ENCODE assay signal across 10 cellular contexts in genomic region chr14:77086017-77086727, GRCh38. TPM values are rescaled to one million over a fixed set of nuclear protein-coding genes. Genes with fewer than 3 reads are reported as not detected.
DNase-seq lines count a peak whose midpoint lies in the region; ATAC-seq and TF ChIP-seq lines count a peak whose summit lies in the region.
"Had no signal": no experiment of that assay in that cellular context is flagged by ENCODE, and none has a peak within 500 bp of the region (broad histone marks: within the 10 kb centered on the region; RNA-seq: fewer than 3 reads in every experiment).

No MANE protein-coding gene starts in this region.

- H3K36me3 Mint-ChIP-seq in activated CD8-positive, alpha-beta T cell treated with anti-CD3 and anti-CD28 coated beads for 36 hours (ENCODE audit: low read depth), result no peaks in the 10 kb centered on the region
- H3K36me3 Mint-ChIP-seq in naive thymus-derived CD4-positive, alpha-beta T cell, result peaks cover 0 to 1% (median under 1%) of the 10 kb centered on the region in 5 donors

- DNase-seq in DMS153 (lab: John Stamatoyannopoulos, UW) (peak; percentile 3), DMS153 treated with DMSO at 0.1 percent for 48 hours (lab: John Stamatoyannopoulos, UW; ENCODE audit: unreplicated experiment) (no peak), HEK293T (ENCODE audit: extremely low spot score) (no peak), anterior cingulate cortex (lab: John Stamatoyannopoulos, UW) (no peak)
- DNase-seq in activated CD8-positive, alpha-beta T cell treated with anti-CD3 and anti-CD28 coated beads for 36 hours, result no peak
- DNase-seq in naive thymus-derived CD4-positive, alpha-beta T cell, result peak in 5 of 9 donors; percentile 25 to 62 (median 41)

- no peak overlapping the region for H3K27ac ChIP-seq in naive thymus-derived CD4-positive, alpha-beta T cell (ENCODE audit: low read depth, low read length)

- ATAC-seq in HG02678 (IDR thresholded peaks at IDR 0.05; ENCODE audit: unreplicated experiment) (peak; percentile 57), GM19351 (IDR thresholded peaks at IDR 0.05; ENCODE audit: unreplicated experiment) (no peak)
- peak; percentile 60 for ATAC-seq in activated CD8-positive, alpha-beta T cell treated with anti-CD3 and anti-CD28 coated beads for 36 hours
- ATAC-seq in naive thymus-derived CD4-positive, alpha-beta T cell, result peak; percentile 94

- H3K36me3 ChIP-seq in naive thymus-derived CD4-positive, alpha-beta T cell (ENCODE audit: control insufficient read depth in 2 of 3, insufficient read depth in 3 of 3, low read length in 3 of 3), result no peaks in the 10 kb centered on the region

- intact Hi-C loops in activated CD8-positive, alpha-beta T cell treated with anti-CD3 and anti-CD28 coated beads for 36 hours (cut with micrococcal nuclease), result no loop called here
- intact Hi-C loops in naive thymus-derived CD4-positive, alpha-beta T cell (cut with micrococcal nuclease), result no loop called here

- H3K9me3 Mint-ChIP-seq in activated CD8-positive, alpha-beta T cell treated with anti-CD3 and anti-CD28 coated beads for 36 hours, result peaks cover 5% of the 10 kb centered on the region
- peaks cover 0 to 14% (median 4%) of the 10 kb centered on the region in 11 donors for H3K9me3 Mint-ChIP-seq in naive thymus-derived CD4-positive, alpha-beta T cell

- TF ChIP-seq CTCF in activated CD8-positive, alpha-beta T cell treated with anti-CD3 and anti-CD28 coated beads for 36 hours (IDR thresholded peaks at IDR 0.05), result no peak

- CTCF ChIA-PET in activated CD8-positive, alpha-beta T cell treated with anti-CD3 and anti-CD28 coated beads for 36 hours (lab: Charles Lee), result interaction anchor here (1.0 to 9.7 kb wide), 10 partner anchors 9 to 316 kb away, joined by 3 to 122 read pairs (median 6); no protein-coding TSS in a partner anchor
- CTCF ChIA-PET in naive thymus-derived CD4-positive, alpha-beta T cell (lab: Charles Lee), result interaction anchor here (1.0 to 3.8 kb wide), 3 partner anchors 16 to 211 kb away, joined by 3 to 15 read pairs (median 4); no protein-coding TSS in a partner anchor
- CTCF ChIA-PET in HEK293T (lab: Yijun Ruan, JAX), result interaction anchor here (0.6 to 2.5 kb wide), 9 partner anchors 9 to 301 kb away, joined by 3 to 14 read pairs (median 4); no protein-coding TSS in a partner anchor

- H3K4me1 ChIP-seq in naive thymus-derived CD4-positive, alpha-beta T cell (ENCODE audit: control insufficient read depth in 2 of 2, insufficient read depth in 2 of 2, low read length in 2 of 2), result peaks cover 0 to 9% of the 10 kb centered on the region in 2 donors

- POLR2A ChIA-PET in activated CD8-positive, alpha-beta T cell treated with anti-CD3 and anti-CD28 coated beads for 36 hours (lab: Charles Lee), result interaction anchor here (0.9 kb wide), 1 partner anchor 10 kb away, joined by 3 read pairs; no protein-coding TSS in a partner anchor
- POLR2A ChIA-PET in naive thymus-derived CD4-positive, alpha-beta T cell (lab: Charles Lee), result interaction anchor here (0.8 kb wide), 1 partner anchor 11 kb away, joined by 3 read pairs; no protein-coding TSS in a partner anchor
- POLR2A ChIA-PET in HEK293T (lab: Yijun Ruan, JAX), result interaction anchor here (3.2 kb wide), 1 partner anchor 11 kb away, joined by 11 read pairs; the partner anchor contains the start of gene CIPC

- no peak overlapping the region for H3K4me3 Mint-ChIP-seq in activated CD8-positive, alpha-beta T cell treated with anti-CD3 and anti-CD28 coated beads for 36 hours
- no peak overlapping the region for H3K4me3 Mint-ChIP-seq in naive thymus-derived CD4-positive, alpha-beta T cell

- H3K4me1 Mint-ChIP-seq in activated CD8-positive, alpha-beta T cell treated with anti-CD3 and anti-CD28 coated beads for 36 hours (ENCODE audit: low read depth), result peaks cover 5% of the 10 kb centered on the region
- H3K4me1 Mint-ChIP-seq in naive thymus-derived CD4-positive, alpha-beta T cell, result peaks cover 3 to 19% (median 12%) of the 10 kb centered on the region in 7 donors

- H3K27me3 Mint-ChIP-seq in activated CD8-positive, alpha-beta T cell treated with anti-CD3 and anti-CD28 coated beads for 36 hours, result no peaks in the 10 kb centered on the region
- peaks cover 0 to 18% (median 5%) of the 10 kb centered on the region in 5 donors for H3K27me3 Mint-ChIP-seq in naive thymus-derived CD4-positive, alpha-beta T cell

- peaks cover 0 to 4% (median under 1%) of the 10 kb centered on the region in 3 experiments for H3K9me3 ChIP-seq in naive thymus-derived CD4-positive, alpha-beta T cell (ENCODE audit: control insufficient read depth in 2 of 3, low read length in 3 of 3)

- no peak overlapping the region for H3K4me3 ChIP-seq in naive thymus-derived CD4-positive, alpha-beta T cell (ENCODE audit: low read length)

- H3K27me3 ChIP-seq in naive thymus-derived CD4-positive, alpha-beta T cell (ENCODE audit: control insufficient read depth in 2 of 2, insufficient read depth in 2 of 2, low read length in 2 of 2), result no peaks in the 10 kb centered on the region

- no peak overlapping the region for H3K27ac Mint-ChIP-seq in activated CD8-positive, alpha-beta T cell treated with anti-CD3 and anti-CD28 coated beads for 36 hours
- H3K27ac Mint-ChIP-seq in naive thymus-derived CD4-positive, alpha-beta T cell, result peak overlapping the region in 5 of 9 donors; percentile 53 to 87 (median 69)

TF ChIP-seq in HEK293T, 16 proteins besides CTCF, POLR2A, EP300 and RAD21:
- TF ChIP-seq SP1 (IDR thresholded peaks at IDR 0.05) (no peak), ZNF384 (IDR thresholded peaks at IDR 0.05) (no peak)
TF ChIP-seq in HEK293T: peak in this region for 0.

RNA-seq across cellular contexts. Expression of gene CIPC, which starts 11.9 kb away (rescaled TPM):
- total RNA-seq in activated CD8-positive, alpha-beta T cell treated with anti-CD3 and anti-CD28 coated beads for 36 hours, result 1 to 10 TPM; 8.8 to 9.6 TPM
- 10 to 100 TPM in 4 of 5 experiments, 1 to 10 TPM in 1; 5.5 to 14.2 (median 12.9) TPM for total RNA-seq in naive thymus-derived CD4-positive, alpha-beta T cell
- polyA plus RNA-seq in naive thymus-derived CD4-positive, alpha-beta T cell, result 1 to 10 TPM; 4.3 to 8.4 TPM

RNA-seq across cellular contexts. Expression of gene ZDHHC22, which starts 55.4 kb away (rescaled TPM):
- not detected for total RNA-seq in activated CD8-positive, alpha-beta T cell treated with anti-CD3 and anti-CD28 coated beads for 36 hours
- total RNA-seq in naive thymus-derived CD4-positive, alpha-beta T cell, result not detected
- not detected for polyA plus RNA-seq in naive thymus-derived CD4-positive, alpha-beta T cell
- total RNA-seq: T-helper 1 cell treated with Interleukin-12 subunit alpha and Interleukin-12 subunit beta and Interleukin-4 antibody, amounts not matched to agents 30 ng/mL and 1 ng/mL, for 36 hours had no signal
- polyA plus RNA-seq: esophagus had no signal

RNA-seq across cellular contexts. Expression of gene IRF2BPL, which starts 57.7 kb away (rescaled TPM):
- total RNA-seq in activated CD8-positive, alpha-beta T cell treated with anti-CD3 and anti-CD28 coated beads for 36 hours, result 10 to 100 TPM; 36.2 to 37.7 TPM
- 10 to 100 TPM; 30.2 to 45.2 (median 34.6) TPM for total RNA-seq in naive thymus-derived CD4-positive, alpha-beta T cell
- polyA plus RNA-seq in naive thymus-derived CD4-positive, alpha-beta T cell, result 1 to 10 TPM; 3.5 to 3.8 TPM

Comparison
In these comparisons a context has a peak if more than half of its experiments do, and no peak if none do; other contexts are left out.
1. DNase-seq: peak in DMS153 (single experiment) and naive thymus-derived CD4-positive, alpha-beta T cell (5 of 9); none in DMS153 treated with DMSO at 0.1 percent for 48 hours (single experiment), activated CD8-positive, alpha-beta T cell treated with anti-CD3 and anti-CD28 coated beads for 36 hours (single experiment), HEK293T (single experiment) and anterior cingulate cortex (0 of 58).